8 cellular contexts compared by ENCODE assay signal in genomic region chr19:41327076-41327475, GRCh38. TPM values are rescaled to one million over a fixed set of nuclear protein-coding genes. Genes with fewer than 3 reads are reported as not detected.
DNase-seq lines count a peak whose midpoint lies in the region; ATAC-seq and TF ChIP-seq lines count a peak whose summit lies in the region.

No MANE protein-coding gene starts in this region.

- peaks cover 39% of the 10 kb centered on the region for H3K36me3 Mint-ChIP-seq in endodermal cell (ENCODE audit: low read depth)

- peak; percentile 5 for ATAC-seq in GM18511 (IDR thresholded peaks at IDR 0.05; ENCODE audit: unreplicated experiment)
- no peak for ATAC-seq in GM21528 (IDR thresholded peaks at IDR 0.05; ENCODE audit: low FRiP score, unreplicated experiment)
- ATAC-seq in GM19463 (IDR thresholded peaks at IDR 0.05; ENCODE audit: unreplicated experiment) = no peak
- ATAC-seq in HG03439 (IDR thresholded peaks at IDR 0.05; ENCODE audit: unreplicated experiment) = no peak

- no peak overlapping the region for H3K4me3 Mint-ChIP-seq in endodermal cell

- peaks cover 48% of the 10 kb centered on the region for H3K4me1 Mint-ChIP-seq in endodermal cell

- intact Hi-C loops in PC-9 (cut with micrococcal nuclease; ENCODE audit: unreplicated experiment) = loop anchor here (2.0 to 10.0 kb wide), 2 partner anchors 26 to 248 kb away; partner anchors contain the start of genes CEACAM21 and TGFB1
- intact Hi-C loops in sigmoid colon (cut with DNase I) = no loop called here

- H3K9me3 ChIP-seq in PC-9 (ENCODE audit: insufficient read depth, low read depth) = no peaks in the 10 kb centered on the region
- no peaks in the 10 kb centered on the region for H3K9me3 ChIP-seq in endodermal cell (ENCODE audit: control insufficient read depth, low read length)
- H3K9me3 ChIP-seq in sigmoid colon = no peaks in the 10 kb centered on the region

- H3K9ac ChIP-seq in endodermal cell (ENCODE audit: extremely low read depth, low read length, poor library complexity, severe bottlenecking) = no peak overlapping the region

- no peak for TF ChIP-seq EP300 in sigmoid colon (IDR thresholded peaks at IDR 0.05)

- H3K27me3 Mint-ChIP-seq in endodermal cell (ENCODE audit: insufficient read depth) = no peaks in the 10 kb centered on the region

- DNase-seq in PC-9 (no peak), endodermal cell (peak; percentile 54), sigmoid colon (no peak), NCI-H1048 (lab: John Stamatoyannopoulos, UW) (no peak)

- H3K9me3 Mint-ChIP-seq in endodermal cell = no peaks in the 10 kb centered on the region

- no peak overlapping the region for H2AFZ ChIP-seq in PC-9

- H3K27me3 ChIP-seq in PC-9 (ENCODE audit: insufficient read depth, low read depth) (no peaks in the 10 kb centered on the region), endodermal cell (ENCODE audit: control insufficient read depth, insufficient read depth, low read length, poor library complexity, severe bottlenecking) (no peaks in the 10 kb centered on the region), sigmoid colon (no peaks in the 10 kb centered on the region)

- 80 to 82% methylated on average over 4 to 9 of the region's 9 CpGs for WGBS in endodermal cell (ENCODE audit: insufficient coverage in 1 of 2, insufficient read length in 1 of 2), 2 experiments
- 28 to 32% methylated on average over 9 of the region's 9 CpGs for WGBS in sigmoid colon, 2 donors

- H3K79me2 ChIP-seq in PC-9 (ENCODE audit: low read depth) = no peaks in the 10 kb centered on the region

- no peaks in the 10 kb centered on the region for H3K9me2 ChIP-seq in PC-9 (ENCODE audit: insufficient read depth)

- H3K27ac Mint-ChIP-seq in endodermal cell = peak overlapping the region; percentile 89

- POLR2A ChIA-PET in PC-9 (lab: Charles Lee; ENCODE audit: unreplicated experiment) = interaction anchor here (0.5 to 0.6 kb wide), 3 partner anchors 35 to 516 kb away, joined by 3 to 5 read pairs (median 3); no protein-coding TSS in a partner anchor

- TSS peak; percentile 56 for BruUV-seq in PC-9 (replicated peaks; lab: Mats Ljungman, UMichigan)

- peaks cover 29% of the 10 kb centered on the region for H3F3A ChIP-seq in PC-9 (ENCODE audit: insufficient read depth, low read depth)

- peak overlapping the region; percentile 60 for H3K4me2 ChIP-seq in PC-9

- peak in 1 of 2 donors; percentile 9 for TF ChIP-seq POLR2A in sigmoid colon (IDR thresholded peaks at IDR 0.05)

- H3K36me3 ChIP-seq in PC-9 (ENCODE audit: low read depth) = no peaks in the 10 kb centered on the region
- H3K36me3 ChIP-seq in endodermal cell (ENCODE audit: control insufficient read depth, insufficient read depth, low read length) = peaks cover 35% of the 10 kb centered on the region
- peaks cover 0 to 41% (median 12%) of the 10 kb centered on the region in 4 donors for H3K36me3 ChIP-seq in sigmoid colon

- peak overlapping the region; percentile 30; the same call in 1 of the 2 replicates for H3K4me3 ChIP-seq in PC-9
- H3K4me3 ChIP-seq in endodermal cell (ENCODE audit: low read length) = no peak overlapping the region
- H3K4me3 ChIP-seq in sigmoid colon = peak overlapping the region in 1 of 4 donors; percentile 7

- CTCF ChIA-PET in PC-9 (lab: Charles Lee) = no interaction called here

- no peak for TF ChIP-seq CTCF in PC-9 (conservative IDR thresholded peaks at IDR 0.05)
- no peak for TF ChIP-seq CTCF in endodermal cell (conservative IDR thresholded peaks at IDR 0.05)
- TF ChIP-seq CTCF in sigmoid colon (IDR thresholded peaks at IDR 0.05) = no peak

- H3K27ac ChIP-seq in PC-9 (no peak overlapping the region), endodermal cell (ENCODE audit: low read depth, low read length) (peak overlapping the region; percentile 29), sigmoid colon (peak overlapping the region; percentile 41 to 90 (median 76))

- no peaks in the 10 kb centered on the region for H4K20me1 ChIP-seq in PC-9 (ENCODE audit: insufficient read depth)

- peaks cover 16% of the 10 kb centered on the region for H3K4me1 ChIP-seq in PC-9 (replicated peaks; ENCODE audit: insufficient read depth)
- peaks cover 20% of the 10 kb centered on the region for H3K4me1 ChIP-seq in endodermal cell (ENCODE audit: control insufficient read depth, insufficient read depth, low read length)
- peaks cover 0 to 61% (median 52%) of the 10 kb centered on the region in 4 donors for H3K4me1 ChIP-seq in sigmoid colon

RNA-seq across cellular contexts. Expression of gene CCDC97, which starts 17.1 kb away (rescaled TPM):
- total RNA-seq in PC-9 (2021) (24.1 and 26.4 TPM in 2 replicates), endodermal cell (10 to 100 TPM; 38.4 to 44.6 TPM), sigmoid colon (10 to 100 TPM in 1 of 4 donors, 1 to 10 TPM in 3; 8.7 to 16.6 (median 9.2) TPM)
- polyA plus RNA-seq in endodermal cell (2013, experiment 1 of 2) = 33.6 TPM
- polyA plus RNA-seq in endodermal cell (2013, experiment 2 of 2) = 29.5 TPM
- polyA plus RNA-seq in sigmoid colon = 10 to 100 TPM; 11.3 to 23.1 (median 15.6) TPM

RNA-seq across cellular contexts. Expression of gene TGFB1, which starts 26.6 kb away (rescaled TPM):
- total RNA-seq in PC-9 (2021) (67.9 and 74.9 TPM in 2 replicates), endodermal cell (10 to 100 TPM; 56.3 to 60.1 TPM), sigmoid colon (10 to 100 TPM; 16.4 to 27.1 (median 18.1) TPM)
- 21.7 TPM for polyA plus RNA-seq in endodermal cell (2013, experiment 1 of 2)
- polyA plus RNA-seq in endodermal cell (2013, experiment 2 of 2) = 26.9 TPM
- 10 to 100 TPM in 1 of 3 donors, 1 to 10 TPM in 2; 6.5 to 25.0 (median 7.2) TPM for polyA plus RNA-seq in sigmoid colon

RNA-seq across cellular contexts. Expression of gene B9D2, which starts 36.9 kb away (rescaled TPM):
- total RNA-seq in PC-9 (2021) (8.0 and 10.8 TPM in 2 replicates), endodermal cell (1 to 10 TPM; 4.5 to 6.2 TPM), sigmoid colon (10 to 100 TPM in 3 of 4 donors, 1 to 10 TPM in 1; 7.5 to 14.5 (median 13.6) TPM)
- 8.9 TPM for polyA plus RNA-seq in endodermal cell (2013, experiment 1 of 2)
- polyA plus RNA-seq in endodermal cell (2013, experiment 2 of 2) = 12.0 TPM
- 10 to 100 TPM in 1 of 3 donors, 1 to 10 TPM in 2; 7.2 to 10.1 (median 8.4) TPM for polyA plus RNA-seq in sigmoid colon

RNA-seq across cellular contexts. Expression of gene TMEM91, which starts 49.3 kb away (rescaled TPM):
- total RNA-seq in PC-9 (2021) (21.9 and 31.0 TPM in 2 replicates), endodermal cell (10 to 100 TPM in 1 of 2 donors, 1 to 10 TPM in 1; 5.7 to 16.5 TPM), sigmoid colon (10 to 100 TPM; 13.6 to 47.1 (median 22.6) TPM)
- 8.9 TPM for polyA plus RNA-seq in endodermal cell (2013, experiment 1 of 2)
- polyA plus RNA-seq in endodermal cell (2013, experiment 2 of 2) = 10.4 TPM
- 1 to 10 TPM in 2 of 3 donors, under 1 TPM in 1; 0.46 to 9.6 (median 5.8) TPM for polyA plus RNA-seq in sigmoid colon
